In the genomic region with DNA sequence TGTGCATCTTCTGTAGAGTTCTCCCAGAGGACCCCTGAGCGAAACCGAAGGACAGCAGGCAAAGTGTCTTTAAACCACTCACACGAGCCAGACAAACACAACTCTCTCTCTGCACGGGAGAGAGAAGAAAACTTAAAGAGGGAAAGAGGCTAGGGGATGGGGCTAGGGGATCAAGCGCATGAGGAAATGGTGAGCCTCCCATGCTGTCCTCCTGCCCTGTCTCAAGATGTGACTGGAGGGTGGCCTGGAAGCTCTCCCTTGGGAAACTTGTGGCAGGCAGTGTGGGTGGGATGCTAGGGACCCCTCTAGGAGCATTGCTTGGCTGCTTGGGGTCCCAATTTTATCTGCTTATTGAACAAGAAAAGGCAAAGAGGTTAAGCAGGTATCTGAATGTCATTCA, we compare ENCODE assay signal across 21 cellular contexts. TPM values are rescaled to one million over a fixed set of nuclear protein-coding genes. Genes with fewer than 3 reads are reported as not detected.
"Had no signal": no experiment of that assay in that cellular context is flagged by ENCODE, and none has a peak within 500 bp of the region (broad histone marks: within the 10 kb centered on the region; RNA-seq: fewer than 3 reads in every experiment).

No MANE protein-coding gene starts in this region.

- H3K27me3 ChIP-seq: ovary had no signal

- DNase-seq: activated CD4-positive, alpha-beta T cell treated with anti-CD3 and anti-CD28 coated beads for 4 hours; activated CD4-positive, alpha-beta T cell treated with anti-CD3 and anti-CD28 coated beads, Interleukin-2, amount 50 U/mL, for 4 hours; activated CD4-positive, CD25-positive, alpha-beta regulatory T cell; activated T-cell treated with anti-CD3 and anti-CD28 coated beads, Interleukin-2, amount 50 U/mL, for 48 hours; dermis blood vessel endothelial cell; effector CD8-positive, alpha-beta T cell; left ventricle myocardium inferior; mammary epithelial cell; naive B cell; ovary; right cardiac atrium; stimulated activated CD4-positive, alpha-beta T cell treated with anti-CD3 and anti-CD28 coated beads, Interleukin-2, amount 100 ng/mL, for 48 hours; substantia nigra; T-helper 1 cell; upper lobe of right lung had no signal

- H3K4me1 Mint-ChIP-seq: activated naive CD4-positive, alpha-beta T cell treated with anti-CD3 and anti-CD28 coated beads, Interleukin-2, amount 50 U/mL, for 24 hours; central memory CD8-positive, alpha-beta T cell; naive B cell had no signal

- H3K36me3 ChIP-seq: left ventricle myocardium inferior, ovary, upper lobe of right lung had no signal

- H3K4me1 ChIP-seq: left ventricle myocardium inferior, upper lobe of right lung had no signal

- H3K36me3 Mint-ChIP-seq: activated naive CD4-positive, alpha-beta T cell treated with anti-CD3 and anti-CD28 coated beads, Interleukin-2, amount 50 U/mL, for 24 hours; mesothelial cell of epicardium; naive B cell had no signal

- ATAC-seq: right cardiac atrium, upper lobe of right lung had no signal

- H3K9me3 Mint-ChIP-seq: activated naive CD4-positive, alpha-beta T cell treated with anti-CD3 and anti-CD28 coated beads, Interleukin-2, amount 50 U/mL, for 24 hours; activated T-helper 2 cell treated with anti-CD3 and anti-CD28 coated beads, Interferon-gamma antibody, Interleukin-2, Interleukin-4, amounts not matched to agents 10 μg/mL and 5 μg/mL and 100 μg/mL, durations not matched to agents 14 hours and 24 hours and 36 hours; central memory CD8-positive, alpha-beta T cell; mesothelial cell of epicardium; naive B cell; stimulated activated naive CD8-positive, alpha-beta T cell treated with anti-CD3 and anti-CD28 coated beads, Interleukin-15, Interleukin-2, amounts not matched to agents 100 ng/mL and 50 ng/mL, for 24 hours; T-helper 2 cell treated with Interferon-gamma antibody and Interleukin-4, amounts not matched to agents 5 μg/mL and 100 μg/mL, for 36 hours had no signal

- H3K4me3 Mint-ChIP-seq: activated naive CD4-positive, alpha-beta T cell treated with anti-CD3 and anti-CD28 coated beads, Interleukin-2, amount 50 U/mL, for 24 hours; central memory CD8-positive, alpha-beta T cell; mesothelial cell of epicardium; naive B cell; stimulated activated naive CD8-positive, alpha-beta T cell treated with anti-CD3 and anti-CD28 coated beads, Interleukin-15, Interleukin-2, amounts not matched to agents 100 ng/mL and 50 ng/mL, for 24 hours; T-helper 2 cell treated with Interferon-gamma antibody and Interleukin-4, amounts not matched to agents 5 μg/mL and 100 μg/mL, for 36 hours had no signal

- H3K27ac Mint-ChIP-seq: activated naive CD4-positive, alpha-beta T cell treated with anti-CD3 and anti-CD28 coated beads, Interleukin-2, amount 50 U/mL, for 24 hours; activated T-helper 2 cell treated with anti-CD3 and anti-CD28 coated beads, Interferon-gamma antibody, Interleukin-2, Interleukin-4, amounts not matched to agents 10 μg/mL and 5 μg/mL and 100 μg/mL, durations not matched to agents 14 hours and 24 hours and 36 hours; mesothelial cell of epicardium; stimulated activated naive CD8-positive, alpha-beta T cell treated with anti-CD3 and anti-CD28 coated beads, Interleukin-15, Interleukin-2, amounts not matched to agents 100 ng/mL and 50 ng/mL, for 24 hours; T-helper 2 cell treated with Interferon-gamma antibody and Interleukin-4, amounts not matched to agents 5 μg/mL and 100 μg/mL, for 36 hours had no signal

- H3K9me3 ChIP-seq: left ventricle myocardium inferior, ovary, upper lobe of right lung had no signal

- H3K4me3 ChIP-seq: left ventricle myocardium inferior, ovary, upper lobe of right lung had no signal

- H3K27ac ChIP-seq: left ventricle myocardium inferior, ovary, upper lobe of right lung had no signal

RNA-seq across cellular contexts. Expression of gene CYP26B1, which starts 44.5 kb away (rescaled TPM):
- total RNA-seq: activated T-helper 2 cell treated with anti-CD3 and anti-CD28 coated beads, Interferon-gamma antibody, Interleukin-2, Interleukin-4, amounts not matched to agents 10 μg/mL and 5 μg/mL and 100 μg/mL, durations not matched to agents 14 hours and 24 hours and 36 hours had no signal
